8 cellular contexts compared by ENCODE assay signal in the genomic region with DNA sequence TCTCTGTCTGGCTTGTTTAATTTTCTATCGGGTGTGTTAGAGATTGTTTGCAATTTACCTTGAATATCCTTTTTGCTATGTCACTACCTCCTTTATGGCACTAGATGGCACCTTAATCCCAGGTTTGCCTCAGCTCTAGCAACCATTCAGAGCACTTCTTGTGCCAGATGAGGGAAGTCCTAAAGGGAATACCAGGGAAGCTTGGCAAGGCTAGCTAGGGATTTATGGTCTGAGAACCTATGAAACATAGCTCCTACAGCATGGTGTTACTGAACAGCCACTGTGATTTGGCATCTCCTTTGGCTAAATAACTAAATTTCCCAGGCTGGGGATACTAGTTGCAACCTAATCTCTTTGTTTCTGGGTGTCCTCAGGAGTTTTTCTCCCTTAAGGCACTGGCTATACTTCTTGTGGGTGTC.
DNase-seq lines count a peak whose midpoint lies in the region; ATAC-seq, FAIRE-seq and TF ChIP-seq lines count a peak whose summit lies in the region.

No MANE protein-coding gene starts in this region.

- TF ChIP-seq RAD21 in A549 (conservative IDR thresholded peaks at IDR 0.05 in 1 of 2, IDR thresholded peaks at IDR 0.05 in 1 of 2): peak; percentile 86 to 93

- no peak overlapping the region for H3K9ac ChIP-seq in MM.1S (ENCODE audit: low read length)
- no peak overlapping the region for H3K9ac ChIP-seq in smooth muscle cell (ENCODE audit: low read depth)

- TF ChIP-seq CTCF in A549 (IDR thresholded peaks at IDR 0.05): peak; percentile 73
- peak; percentile 75 for TF ChIP-seq CTCF in GM12872 (IDR thresholded peaks at IDR 0.05; ENCODE audit: insufficient read depth, low read depth, low read length)
- TF ChIP-seq CTCF in HFF-Myc (IDR thresholded peaks at IDR 0.05; ENCODE audit: low read depth, low read length, missing control alignments): peak; percentile 65
- peak; percentile 82 for TF ChIP-seq CTCF in MM.1S (IDR thresholded peaks at IDR 0.05; ENCODE audit: low read length)
- peak; percentile 71 for TF ChIP-seq CTCF in astrocyte of the spinal cord (IDR thresholded peaks at IDR 0.05; ENCODE audit: low read depth, low read length)
- peak; percentile 70 for TF ChIP-seq CTCF in smooth muscle cell (IDR thresholded peaks at IDR 0.05; ENCODE audit: borderline replicate concordance, insufficient read depth, poor library complexity, severe bottlenecking)

- H2AFZ ChIP-seq in MM.1S (ENCODE audit: low read length) (no peak overlapping the region), smooth muscle cell (ENCODE audit: low read depth) (no peak overlapping the region)

- WGBS in A549 (ENCODE audit: missing lambda C conversion rate): 0% methylated on average over 1 of the region's 1 CpG
- 38% methylated on average over 1 of the region's 1 CpG for WGBS in smooth muscle cell (ENCODE audit: low lambda C conversion rate)

- H3K4me3 ChIP-seq in A549 (no peak overlapping the region), HFF-Myc (replicated peaks; ENCODE audit: low read depth, low read length) (no peak overlapping the region), MM.1S (ENCODE audit: low read length) (no peak overlapping the region), astrocyte of the spinal cord (ENCODE audit: low read depth, low read length) (no peak overlapping the region), smooth muscle cell (no peak overlapping the region)

- FAIRE-seq in A549 (lab: Jason Lieb, UNC) (peak; percentile 93), RCC 7860 (lab: Jason Lieb, UNC) (peak; percentile 61)

- in situ Hi-C loops in astrocyte of the spinal cord (cut with HindIII; ENCODE audit: low sequenced_read_pairs): no loop called here

- H3K4me1 ChIP-seq in A549 (no peaks in the 10 kb centered on the region), MM.1S (ENCODE audit: low read length) (peaks cover 6% of the 10 kb centered on the region; the same call in 1 of the 2 replicates), smooth muscle cell (ENCODE audit: low read depth) (no peaks in the 10 kb centered on the region)

- ATAC-seq in A549: peak; percentile 93 to 95

- no peak overlapping the region for H3K4me2 ChIP-seq in A549
- no peak overlapping the region for H3K4me2 ChIP-seq in MM.1S (ENCODE audit: low read depth, low read length)
- H3K4me2 ChIP-seq in smooth muscle cell: no peak overlapping the region

- CTCF ChIA-PET in A549 (lab: Yijun Ruan, JAX): interaction anchor here (0.5 to 4.0 kb wide), 19 partner anchors 8 to 978 kb away, joined by 3 to 28 read pairs (median 4); a partner anchor contains a TSS

- no peaks in the 10 kb centered on the region for H3K27me3 ChIP-seq in MM.1S (replicated peaks; ENCODE audit: insufficient read depth, low read length)
- no peaks in the 10 kb centered on the region for H3K27me3 ChIP-seq in smooth muscle cell (ENCODE audit: low read depth)

- no peaks in the 10 kb centered on the region for H3K9me2 ChIP-seq in MM.1S (replicated peaks; ENCODE audit: insufficient read depth, low read length)

- no peaks in the 10 kb centered on the region for H4K20me1 ChIP-seq in MM.1S (ENCODE audit: insufficient read depth, low read length)
- no peaks in the 10 kb centered on the region for H4K20me1 ChIP-seq in smooth muscle cell (ENCODE audit: low read depth)

- DNase-seq in A549 (ENCODE audit: low read depth in 1 of 2, low spot score in 1 of 2) (peak; percentile 41 to 81), HFF-Myc (ENCODE audit: extremely low read depth, low read depth) (peak; percentile 86), MM.1S (peak; percentile 62), RCC 7860 (ENCODE audit: low spot score) (peak; percentile 67), astrocyte of the spinal cord (ENCODE audit: low read depth, low spot score) (peak; percentile 83), iPS DF 19.7 (ENCODE audit: low read depth, low spot score) (peak; percentile 15), smooth muscle cell (lab: John Stamatoyannopoulos, UW; ENCODE audit: unreplicated experiment) (no peak)

- H3K27ac ChIP-seq in A549 (no peak overlapping the region), MM.1S (ENCODE audit: low read length) (no peak overlapping the region), smooth muscle cell (ENCODE audit: low read depth) (no peak overlapping the region)

- H3K9me3 ChIP-seq in A549: no peaks in the 10 kb centered on the region; the same call in 2 of the 3 replicates
- H3K9me3 ChIP-seq in MM.1S (replicated peaks; ENCODE audit: insufficient read depth, low read length): no peaks in the 10 kb centered on the region
- H3K9me3 ChIP-seq in smooth muscle cell (replicated peaks; ENCODE audit: low read depth): no peaks in the 10 kb centered on the region

- TF ChIP-seq EP300 in A549 (IDR thresholded peaks at IDR 0.05): no peak

- H3K36me3 ChIP-seq in MM.1S (replicated peaks; ENCODE audit: insufficient read depth, low read length): no peaks in the 10 kb centered on the region
- H3K36me3 ChIP-seq in smooth muscle cell (ENCODE audit: low read depth): no peaks in the 10 kb centered on the region

- H3F3A ChIP-seq in MM.1S (ENCODE audit: insufficient read depth, low read length): no peaks in the 10 kb centered on the region
- H3F3A ChIP-seq in smooth muscle cell (ENCODE audit: low read depth): no peaks in the 10 kb centered on the region

- POLR2A ChIA-PET in A549 (lab: Yijun Ruan, JAX): interaction anchor here (0.7 kb wide), 1 partner anchor 324 kb away, joined by 4 read pairs; no protein-coding TSS in a partner anchor

- no peak for TF ChIP-seq POLR2A in A549 (IDR thresholded peaks at IDR 0.05; ENCODE audit: low read length)

- no peaks in the 10 kb centered on the region for H3K79me2 ChIP-seq in MM.1S (ENCODE audit: low read length)
- no peaks in the 10 kb centered on the region for H3K79me2 ChIP-seq in smooth muscle cell (ENCODE audit: low read depth)

TF ChIP-seq in A549, 52 proteins besides CTCF, POLR2A, EP300 and RAD21:
- TF ChIP-seq CEBPB (IDR thresholded peaks at IDR 0.05) (no peak), SMC3 (IDR thresholded peaks at IDR 0.05) (peak; percentile 68)
